In genomic region chr5:14681236-14681752, GRCh38 we compare ENCODE assay signal across 14 cellular contexts. TPM values are rescaled to one million over a fixed set of nuclear protein-coding genes. Genes with fewer than 3 reads are reported as not detected.
A peak's percentile ranks its signal among the peaks of the same experiment; 100 is the strongest.
DNase-seq lines count a peak whose midpoint lies in the region; ATAC-seq and TF ChIP-seq lines count a peak whose summit lies in the region.
"Had no signal": no experiment of that assay in that cellular context is flagged by ENCODE, and none has a peak within 500 bp of the region (broad histone marks: within the 10 kb centered on the region; RNA-seq: fewer than 3 reads in every experiment).

No MANE protein-coding gene starts in this region.

- no peaks in the 10 kb centered on the region for H3K9me3 ChIP-seq in ascending aorta
- no peaks in the 10 kb centered on the region for H3K9me3 ChIP-seq in left ventricle myocardium inferior (replicated peaks)
- no peaks in the 10 kb centered on the region for H3K9me3 ChIP-seq in WERI-Rb-1 (ENCODE audit: severe bottlenecking)

- H3K27ac ChIP-seq in ascending aorta, result peak overlapping the region; percentile 83 to 94
- H3K27ac ChIP-seq in left ventricle myocardium inferior (replicated peaks), result peak overlapping the region; percentile 88
- H3K27ac ChIP-seq in WERI-Rb-1, result no peak overlapping the region

- TF ChIP-seq CTCF in ascending aorta (IDR thresholded peaks at IDR 0.05), result no peak
- no peak for TF ChIP-seq CTCF in left ventricle myocardium inferior (IDR thresholded peaks at IDR 0.05; ENCODE audit: borderline replicate concordance)
- no peak for TF ChIP-seq CTCF in WERI-Rb-1 (IDR thresholded peaks at IDR 0.05; ENCODE audit: low read depth, low read length)

- in situ Hi-C loops in KBM-7 (cut with MboI; ENCODE audit: low pct_unique_long_range_greater_than_20kb, low sequenced_read_pairs), result no loop called here

- no peak overlapping the region for H3K4me3 ChIP-seq in ascending aorta
- H3K4me3 ChIP-seq in left ventricle myocardium inferior, result no peak overlapping the region
- no peak overlapping the region for H3K4me3 ChIP-seq in WERI-Rb-1 (ENCODE audit: low read depth, low read length)

- ATAC-seq in Right ventricle myocardium inferior, result peak; percentile 67
- no peak for ATAC-seq in GM21390 (IDR thresholded peaks at IDR 0.05; ENCODE audit: unreplicated experiment)

- intact Hi-C loops in Right ventricle myocardium inferior (cut with DNase I), result no loop called here
- intact Hi-C loops in cardiac septum (cut with DNase I), result no loop called here
- intact Hi-C loops in ascending aorta (cut with DNase I), result loop anchor here (5.0 kb wide), 1 partner anchor 191 kb away; the partner anchor contains the start of gene ANKH
- intact Hi-C loops in left ventricle myocardium inferior (cut with micrococcal nuclease), result loop anchor here (10.0 kb wide), 1 partner anchor 334 kb away; no protein-coding TSS in a partner anchor

- peaks cover 5 to 45% of the 10 kb centered on the region in 2 donors for H3K4me1 ChIP-seq in ascending aorta
- peaks cover 94% of the 10 kb centered on the region for H3K4me1 ChIP-seq in left ventricle myocardium inferior

- no peaks in the 10 kb centered on the region for H3K27me3 ChIP-seq in ascending aorta
- H3K27me3 ChIP-seq in left ventricle myocardium inferior (ENCODE audit: low read depth), result no peaks in the 10 kb centered on the region
- no peaks in the 10 kb centered on the region for H3K27me3 ChIP-seq in WERI-Rb-1 (ENCODE audit: insufficient read depth, low read depth, severe bottlenecking)

- H3K36me3 ChIP-seq in ascending aorta, result peaks cover 11 to 22% of the 10 kb centered on the region in 2 donors
- peaks cover 38% of the 10 kb centered on the region for H3K36me3 ChIP-seq in left ventricle myocardium inferior
- peaks cover 53% of the 10 kb centered on the region for H3K36me3 ChIP-seq in WERI-Rb-1

- DNase-seq in Right ventricle myocardium inferior (ENCODE audit: missing footprints), result no peak
- DNase-seq in cardiac septum (ENCODE audit: low spot score), result no peak
- DNase-seq in ascending aorta (ENCODE audit: low spot score in 2 of 2), result no peak
- DNase-seq in left ventricle myocardium inferior, result peak; percentile 62
- no peak for DNase-seq in WERI-Rb-1
- DNase-seq in KBM-7, result no peak
- DNase-seq: ACHN, DMS79, KG1, NCI-H1436 treated with DMSO at 0.1 percent for 48 hours, NCI-H2081, NCI-H748 treated with DMSO at 0.1 percent for 48 hours, OCI-M1 had no signal

RNA-seq across cellular contexts. Expression of gene OTULIN, which starts 16.8 kb away (rescaled TPM):
- total RNA-seq in Right ventricle myocardium inferior (22.4 TPM), cardiac septum (29.0 TPM), ascending aorta (56.9 TPM), left ventricle myocardium inferior (22.7 TPM)

Comparison
In these comparisons a context has a peak if more than half of its experiments do, and no peak if none do; other contexts are left out.
1. intact Hi-C loops: an anchor here in ascending aorta (5.0 kb wide) and left ventricle myocardium inferior (10.0 kb wide); none called in Right ventricle myocardium inferior and cardiac septum.